Comparison of ENCODE assay signal across 31 cellular contexts in the genomic region with DNA sequence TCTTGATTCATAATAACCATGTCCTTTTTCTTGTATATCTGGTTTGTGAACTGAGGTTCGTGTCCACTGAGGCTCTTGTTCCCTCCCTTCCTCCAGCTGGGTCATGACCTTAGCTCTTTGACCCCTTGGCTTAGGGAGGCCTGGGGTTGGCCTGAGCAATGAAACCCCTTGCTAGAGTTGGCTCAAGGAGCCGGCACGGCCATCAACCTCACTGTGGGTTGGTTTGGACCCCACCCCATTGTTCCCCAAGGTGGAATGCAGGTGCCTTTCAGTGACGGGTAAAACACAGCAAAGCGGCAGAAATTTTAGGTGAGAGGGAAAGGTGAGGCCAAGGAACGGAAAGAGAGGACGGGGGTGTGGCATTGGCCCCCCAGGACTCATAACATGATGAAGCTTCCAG. TPM values are rescaled to one million over a fixed set of nuclear protein-coding genes. Genes with fewer than 3 reads are reported as not detected.
"Had no signal": no experiment of that assay in that cellular context is flagged by ENCODE, and none has a peak within 500 bp of the region (broad histone marks: within the 10 kb centered on the region; RNA-seq: fewer than 3 reads in every experiment).

No MANE protein-coding gene starts in this region.

- H3K4me3 Mint-ChIP-seq: activated CD4-positive, alpha-beta memory T cell treated with anti-CD3 and anti-CD28 coated beads, Interleukin-2, amount 10 ng/mL, durations not matched to agents 7 days and 5 days; activated CD4-positive, alpha-beta T cell treated with anti-CD3 and anti-CD28 coated beads, Interleukin-2, amount 10 ng/mL, durations not matched to agents 7 days and 5 days; activated naive CD8-positive, alpha-beta T cell; activated T-cell treated with anti-CD3 and anti-CD28 coated beads, Interleukin-2, amount 50 U/mL, for 24 hours; activated T-cell treated with anti-CD3 and anti-CD28 coated beads, Interleukin-2, amount 50 U/mL, for 72 hours; central memory CD8-positive, alpha-beta T cell; dendritic cell treated with granulocyte-macrophage colony-stimulating factor and Interleukin-4, amounts not matched to agents 40 ng/mL and 50 ng/mL, for 4 days; effector memory CD8-positive, alpha-beta T cell; T-helper 17 cell; T-helper 2 cell treated with Interferon-gamma antibody and Interleukin-4, amounts not matched to agents 5 μg/mL and 100 μg/mL, for 36 hours had no signal

- H3K27ac Mint-ChIP-seq: activated CD4-positive, alpha-beta memory T cell treated with anti-CD3 and anti-CD28 coated beads, Interleukin-2, amount 10 ng/mL, durations not matched to agents 7 days and 5 days; activated CD4-positive, alpha-beta T cell treated with anti-CD3 and anti-CD28 coated beads, Interleukin-2, amount 10 ng/mL, durations not matched to agents 7 days and 5 days; activated naive CD8-positive, alpha-beta T cell; activated T-cell treated with anti-CD3 and anti-CD28 coated beads, Interleukin-2, amount 50 U/mL, for 24 hours; activated T-cell treated with anti-CD3 and anti-CD28 coated beads, Interleukin-2, amount 50 U/mL, for 72 hours; dendritic cell treated with granulocyte-macrophage colony-stimulating factor and Interleukin-4, amounts not matched to agents 40 ng/mL and 50 ng/mL, for 4 days; effector memory CD8-positive, alpha-beta T cell; T-helper 17 cell; T-helper 2 cell treated with Interferon-gamma antibody and Interleukin-4, amounts not matched to agents 5 μg/mL and 100 μg/mL, for 36 hours had no signal

- H3K27me3 ChIP-seq: brain microvascular endothelial cell, dorsolateral prefrontal cortex had no signal

- H3K27ac ChIP-seq: brain microvascular endothelial cell, coronary artery, esophagus muscularis mucosa, gastroesophageal sphincter, heart right ventricle had no signal

- H3K9me3 Mint-ChIP-seq: activated CD4-positive, alpha-beta memory T cell treated with anti-CD3 and anti-CD28 coated beads, Interleukin-2, amount 10 ng/mL, durations not matched to agents 7 days and 5 days; activated CD4-positive, alpha-beta T cell treated with anti-CD3 and anti-CD28 coated beads, Interleukin-2, amount 10 ng/mL, durations not matched to agents 7 days and 5 days; activated T-cell treated with anti-CD3 and anti-CD28 coated beads, Interleukin-2, amount 50 U/mL, for 24 hours; activated T-cell treated with anti-CD3 and anti-CD28 coated beads, Interleukin-2, amount 50 U/mL, for 72 hours; central memory CD8-positive, alpha-beta T cell; dendritic cell treated with granulocyte-macrophage colony-stimulating factor and Interleukin-4, amounts not matched to agents 40 ng/mL and 50 ng/mL, for 4 days; effector memory CD8-positive, alpha-beta T cell; T-helper 2 cell treated with Interferon-gamma antibody and Interleukin-4, amounts not matched to agents 5 μg/mL and 100 μg/mL, for 36 hours had no signal

- H3K9me3 ChIP-seq: esophagus muscularis mucosa, gastroesophageal sphincter, heart right ventricle had no signal

- DNase-seq: activated CD4-positive, alpha-beta memory T cell treated with anti-CD3 and anti-CD28 coated beads, Interleukin-2, amount 10 ng/mL, durations not matched to agents 7 days and 5 days; activated CD4-positive, alpha-beta T cell treated with anti-CD3 and anti-CD28 coated beads for 1 hour; activated CD4-positive, alpha-beta T cell treated with anti-CD3 and anti-CD28 coated beads for 4 hours; activated CD4-positive, alpha-beta T cell treated with anti-CD3 and anti-CD28 coated beads, Interleukin-2, amount 10 ng/mL, durations not matched to agents 7 days and 5 days; activated CD4-positive, alpha-beta T cell treated with anti-CD3 and anti-CD28 coated beads, Interleukin-2, amount 50 U/mL, for 4 hours; activated CD4-positive, CD25-positive, alpha-beta regulatory T cell; activated CD8-positive, alpha-beta memory T cell treated with anti-CD3 and anti-CD28 coated beads, Interleukin-2, amount 50 U/mL, for 48 hours; activated gamma-delta T cell; activated naive CD4-positive, alpha-beta T cell treated with anti-CD3 and anti-CD28 coated beads, Interleukin-2, amount 50 U/mL, for 16 hours; activated naive CD4-positive, alpha-beta T cell treated with Interleukin-2 at 50 U/mL for 16 hours; activated T-cell treated with anti-CD3 and anti-CD28 coated beads for 4 hours; activated T-cell treated with anti-CD3 and anti-CD28 coated beads, Interleukin-2, amount 50 U/mL, for 24 hours; activated T-cell treated with anti-CD3 and anti-CD28 coated beads, Interleukin-2, amount 50 U/mL, for 72 hours; amniotic stem cell; anterior cingulate cortex; effector CD4-positive, alpha-beta T cell; effector memory CD8-positive, alpha-beta T cell; heart right ventricle; T-helper 1 cell; T-helper 17 cell; T1000 had no signal

- H3K36me3 ChIP-seq: brain microvascular endothelial cell, esophagus muscularis mucosa, gastroesophageal sphincter, heart right ventricle had no signal

- H3K4me1 ChIP-seq: esophagus muscularis mucosa, gastroesophageal sphincter, heart right ventricle had no signal

- H3K4me1 Mint-ChIP-seq: activated CD4-positive, alpha-beta T cell treated with anti-CD3 and anti-CD28 coated beads, Interleukin-2, amount 10 ng/mL, durations not matched to agents 7 days and 5 days; T-helper 17 cell had no signal

- H3K4me3 ChIP-seq: coronary artery, dorsolateral prefrontal cortex, esophagus muscularis mucosa, gastroesophageal sphincter, heart right ventricle had no signal

- H3K36me3 Mint-ChIP-seq: activated naive CD8-positive, alpha-beta T cell had no signal

- ATAC-seq: activated T-cell treated with anti-CD3 and anti-CD28 coated beads, Interleukin-2, amount 50 U/mL, for 72 hours; effector memory CD8-positive, alpha-beta T cell; gastroesophageal sphincter; T-helper 17 cell had no signal

RNA-seq across cellular contexts. Expression of a gene that starts 44.5 kb away (rescaled TPM):
- total RNA-seq: activated CD4-positive, alpha-beta memory T cell treated with anti-CD3 and anti-CD28 coated beads, Interleukin-2, amount 10 ng/mL, durations not matched to agents 7 days and 5 days; activated CD4-positive, alpha-beta T cell treated with anti-CD3 and anti-CD28 coated beads, Interleukin-2, amount 10 ng/mL, durations not matched to agents 7 days and 5 days; activated T-cell treated with anti-CD3 and anti-CD28 coated beads, Interleukin-2, amount 50 U/mL, for 72 hours; glomerular endothelial cell had no signal
